Comparison of ENCODE assay signal across 33 cellular contexts in the genomic region with DNA sequence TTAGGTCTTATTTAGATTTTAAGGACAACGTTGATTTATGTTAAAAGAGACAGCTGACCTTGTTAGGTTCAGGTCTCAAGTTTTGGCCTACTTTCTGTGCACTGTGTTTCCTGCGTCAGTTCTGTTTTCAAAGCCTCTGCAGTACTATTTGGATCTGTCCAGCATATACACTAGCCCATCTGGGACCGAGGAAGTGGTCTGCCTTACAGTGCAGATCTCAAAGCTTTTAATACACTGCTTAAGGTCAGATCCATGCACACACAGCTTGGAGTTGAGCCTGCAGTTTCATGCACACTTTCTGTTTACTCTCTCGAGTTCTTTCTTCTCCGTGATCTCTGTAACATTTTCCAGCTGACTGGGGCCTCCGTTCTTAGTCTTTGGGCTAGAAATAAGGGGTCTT. TPM values are rescaled to one million over a fixed set of nuclear protein-coding genes. Genes with fewer than 3 reads are reported as not detected.
DNase-seq lines count a peak whose midpoint lies in the region; ATAC-seq, FAIRE-seq and TF ChIP-seq lines count a peak whose summit lies in the region.
"Had no signal": no experiment of that assay in that cellular context is flagged by ENCODE, and none has a peak within 500 bp of the region (broad histone marks: within the 10 kb centered on the region; RNA-seq: fewer than 3 reads in every experiment).

No MANE protein-coding gene starts in this region.

- H3K9me3 Mint-ChIP-seq in nephron progenitor cell, result no peaks in the 10 kb centered on the region
- H3K9me3 Mint-ChIP-seq: activated naive CD4-positive, alpha-beta T cell treated with anti-CD3 and anti-CD28 coated beads, Interleukin-2, amount 10 ng/mL, durations not matched to agents 7 days and 5 days had no signal

- intact Hi-C loops in transverse colon (cut with DNase I; ENCODE audit: low total_unique reads), result no loop called here
- intact Hi-C loops in mammary epithelial cell (cut with micrococcal nuclease), result no loop called here

- no peak overlapping the region for H3K4me2 ChIP-seq in H1 (ENCODE audit: insufficient read depth in 1 of 2, low read depth in 2 of 2, low read length in 2 of 2)
- no peak overlapping the region for H3K4me2 ChIP-seq in mammary epithelial cell (ENCODE audit: insufficient read depth, low read depth, low read length)
- H3K4me2 ChIP-seq: BLaER1 treated with 17β-estradiol and CSF1 and Interleukin-3, amounts not matched to agents 10 nM and 100 nM had no signal

- H3K4me1 ChIP-seq in H1 (replicated peaks in 1 of 4; ENCODE audit: control insufficient read depth in 3 of 4, insufficient read depth in 4 of 4, low read length in 3 of 4) (no peaks in the 10 kb centered on the region), transverse colon (peaks cover 0 to 31% (median 14%) of the 10 kb centered on the region in 4 donors), mammary epithelial cell (ENCODE audit: insufficient read depth, low read length) (no peaks in the 10 kb centered on the region)
- H3K4me1 ChIP-seq: BLaER1 treated with 17β-estradiol and CSF1 and Interleukin-3, amounts not matched to agents 10 nM and 100 nM had no signal

- TF ChIP-seq CTCF in H1 (IDR thresholded peaks at IDR 0.05; ENCODE audit: control extremely low read depth in 1 of 3, insufficient read depth in 1 of 3, low read depth in 1 of 3, low read length in 3 of 3), result no peak
- TF ChIP-seq CTCF in nephron progenitor cell (IDR thresholded peaks at IDR 0.05), result no peak
- no peak for TF ChIP-seq CTCF in transverse colon (IDR thresholded peaks at IDR 0.05)
- no peak for TF ChIP-seq CTCF in mammary epithelial cell (conservative IDR thresholded peaks at IDR 0.05 in 1 of 2, IDR thresholded peaks at IDR 0.05 in 1 of 2; ENCODE audit: extremely low read depth in 1 of 2, insufficient read depth in 1 of 2, low read depth in 1 of 2, low read length in 2 of 2)

- H3K27ac Mint-ChIP-seq in nephron progenitor cell, result peak overlapping the region; percentile 81
- H3K27ac Mint-ChIP-seq: activated CD8-positive, alpha-beta T cell treated with anti-CD3 and anti-CD28 coated beads, Interleukin-2, amount 10 ng/mL, durations not matched to agents 7 days and 5 days; activated naive CD4-positive, alpha-beta T cell treated with anti-CD3 and anti-CD28 coated beads, Interleukin-2, amount 10 ng/mL, durations not matched to agents 7 days and 5 days; naive thymus-derived CD4-positive, alpha-beta T cell had no signal

- H2BK120ac ChIP-seq in H1 (replicated peaks; ENCODE audit: low read depth, low read length), result no peak overlapping the region

- H4K8ac ChIP-seq in H1 (ENCODE audit: extremely low read depth, insufficient read depth, low read length), result no peak overlapping the region

- no peak for TF ChIP-seq RAD21 in H1 (IDR thresholded peaks at IDR 0.05 in 1 of 2, conservative IDR thresholded peaks at IDR 0.05 in 1 of 2; ENCODE audit: low read depth in 2 of 2, low read length in 2 of 2)

- H3K27me3 Mint-ChIP-seq in nephron progenitor cell (ENCODE audit: low read depth, poor library complexity), result peaks cover 21% of the 10 kb centered on the region

- no peak overlapping the region for H3K23ac ChIP-seq in H1 (ENCODE audit: insufficient read length)

- no peak overlapping the region for H3K56ac ChIP-seq in H1 (replicated peaks; ENCODE audit: insufficient read length, low read depth, low read length)

- H4K20me1 ChIP-seq in H1 (replicated peaks in 1 of 2; ENCODE audit: control insufficient read depth in 1 of 2, insufficient read depth in 2 of 2, low read length in 2 of 2) (no peaks in the 10 kb centered on the region), mammary epithelial cell (ENCODE audit: insufficient read depth, low read length) (no peaks in the 10 kb centered on the region)
- H4K20me1 ChIP-seq: BLaER1 treated with 17β-estradiol and CSF1 and Interleukin-3, amounts not matched to agents 10 nM and 100 nM had no signal

- no peak for DNase-seq in H1 (ENCODE audit: low read depth in 1 of 2, low spot score in 2 of 2)
- no peak for DNase-seq in nephron progenitor cell
- no peak for DNase-seq in transverse colon
- no peak for DNase-seq in mammary epithelial cell
- DNase-seq in kidney glomerular epithelial cell (lab: John Stamatoyannopoulos, UW), result no peak
- DNase-seq: activated CD4-positive, alpha-beta T cell treated with anti-CD3 and anti-CD28 coated beads for 1 hour; activated CD8-positive, alpha-beta T cell treated with anti-CD3 and anti-CD28 coated beads, Interleukin-2, amount 10 ng/mL, durations not matched to agents 7 days and 5 days; activated naive CD4-positive, alpha-beta T cell treated with anti-CD3 and anti-CD28 coated beads, Interleukin-2, amount 10 ng/mL, durations not matched to agents 7 days and 5 days; amniotic stem cell; brain microvascular endothelial cell; cerebellar nuclear complex; DMS53; GM23248; left ventricle myocardium inferior; naive thymus-derived CD4-positive, alpha-beta T cell; NCI-H1092; NCI-H1694; NCI-H446; NCI-H748 treated with DMSO at 0.1 percent for 48 hours; SHP77; stimulated activated naive CD4-positive, alpha-beta T cell had no signal

- no peaks in the 10 kb centered on the region for H3K36me3 Mint-ChIP-seq in nephron progenitor cell (ENCODE audit: low read depth)
- H3K36me3 Mint-ChIP-seq: activated naive CD4-positive, alpha-beta T cell treated with anti-CD3 and anti-CD28 coated beads, Interleukin-2, amount 10 ng/mL, durations not matched to agents 7 days and 5 days had no signal

- H3K4me3 ChIP-seq in H1 (ENCODE audit: extremely low read depth in 1 of 4, insufficient read depth in 2 of 4, low read depth in 3 of 4, low read length in 4 of 4) (no peak overlapping the region), transverse colon (no peak overlapping the region), mammary epithelial cell (replicated peaks in 1 of 3; ENCODE audit: insufficient read depth in 1 of 3, low read depth in 2 of 3, low read length in 3 of 3) (no peak overlapping the region)
- H3K4me3 ChIP-seq: BLaER1 treated with 17β-estradiol and CSF1 and Interleukin-3, amounts not matched to agents 10 nM and 100 nM; GM23248; K562; left ventricle myocardium inferior; skin epidermis had no signal

- BruUV-seq in mammary epithelial cell (replicated peaks; lab: Mats Ljungman, UMichigan), result no TSS peak

- FAIRE-seq in H1 (lab: Jason Lieb, UNC), result no peak
- FAIRE-seq: K562 had no signal

- POLR2A ChIA-PET in H1 (lab: Charles Lee; ENCODE audit: partially characterized antibody), result no interaction called here

- no peak overlapping the region for H3K4me3 Mint-ChIP-seq in nephron progenitor cell
- H3K4me3 Mint-ChIP-seq: activated CD8-positive, alpha-beta T cell treated with anti-CD3 and anti-CD28 coated beads, Interleukin-2, amount 10 ng/mL, durations not matched to agents 7 days and 5 days; activated naive CD4-positive, alpha-beta T cell treated with anti-CD3 and anti-CD28 coated beads, Interleukin-2, amount 10 ng/mL, durations not matched to agents 7 days and 5 days; naive thymus-derived CD4-positive, alpha-beta T cell had no signal

- no peaks in the 10 kb centered on the region for H3K79me2 ChIP-seq in H1 (ENCODE audit: control insufficient read depth in 1 of 2, insufficient read depth in 2 of 2, low read length in 2 of 2)
- H3K79me2 ChIP-seq in mammary epithelial cell (ENCODE audit: insufficient read depth, low read length), result no peaks in the 10 kb centered on the region

- H2AFZ ChIP-seq in H1 (ENCODE audit: low read length) (0 out of 2 replicates have a peak overlapping the region, but pooled peaks have one; percentile 10), mammary epithelial cell (ENCODE audit: low read depth, low read length) (no peak overlapping the region)
- H2AFZ ChIP-seq: GM23248 had no signal

- TF ChIP-seq POLR2A in H1 (IDR thresholded peaks at IDR 0.05; ENCODE audit: control extremely low read depth in 1 of 2, low read depth in 2 of 2, low read length in 2 of 2) (no peak), transverse colon (IDR thresholded peaks at IDR 0.05) (no peak)

- H3K23me2 ChIP-seq in H1 (ENCODE audit: low read depth, low read length), result no peaks in the 10 kb centered on the region

- no peak overlapping the region for H3K9ac ChIP-seq in H1 (replicated peaks in 1 of 4; ENCODE audit: extremely low read depth in 1 of 4, low read depth in 3 of 4, low read length in 3 of 4)
- no peak overlapping the region for H3K9ac ChIP-seq in mammary epithelial cell (ENCODE audit: insufficient read depth, low read length)
- H3K9ac ChIP-seq: BLaER1 treated with 17β-estradiol and CSF1 and Interleukin-3, amounts not matched to agents 10 nM and 100 nM; GM23248 had no signal

- H4K5ac ChIP-seq in H1 (ENCODE audit: insufficient read length, low read depth, low read length), result no peak overlapping the region

- H2BK5ac ChIP-seq in H1 (ENCODE audit: low read depth, low read length), result no peak overlapping the region

- H3K27me3 ChIP-seq in H1 (replicated peaks in 1 of 4; ENCODE audit: control insufficient read depth in 3 of 4, extremely low read depth in 1 of 4, insufficient read depth in 3 of 4, low read length in 3 of 4) (no peaks in the 10 kb centered on the region), transverse colon (no peaks in the 10 kb centered on the region), mammary epithelial cell (ENCODE audit: insufficient read depth, low read length) (no peaks in the 10 kb centered on the region)
- H3K27me3 ChIP-seq: BLaER1 treated with 17β-estradiol and CSF1 and Interleukin-3, amounts not matched to agents 10 nM and 100 nM; brain microvascular endothelial cell had no signal

- peaks cover 12% of the 10 kb centered on the region for H3K4me1 Mint-ChIP-seq in nephron progenitor cell
- H3K4me1 Mint-ChIP-seq: activated naive CD4-positive, alpha-beta T cell treated with anti-CD3 and anti-CD28 coated beads, Interleukin-2, amount 10 ng/mL, durations not matched to agents 7 days and 5 days; naive thymus-derived CD4-positive, alpha-beta T cell had no signal

- no peak overlapping the region for H3K4ac ChIP-seq in H1 (replicated peaks; ENCODE audit: insufficient read length, low read depth, low read length)

- dilution Hi-C loops in mammary epithelial cell (cut with HindIII; ENCODE audit: low sequenced_read_pairs), result no loop called here

- in situ Hi-C loops in transverse colon (cut with MboI; ENCODE audit: low pct_ligation_motif_present in 1 of 4, low pct_unique_long_range_greater_than_20kb in 1 of 4, low sequenced_read_pairs in 3 of 4) (no loop called here), mammary epithelial cell (cut with MboI; ENCODE audit: low sequenced_read_pairs in 2 of 2) (no loop called here)

- no peak for ATAC-seq in GM18502 (IDR thresholded peaks at IDR 0.05; ENCODE audit: poor library complexity, unreplicated experiment)
- ATAC-seq: activated CD8-positive, alpha-beta T cell treated with anti-CD3 and anti-CD28 coated beads, Interleukin-2, amount 10 ng/mL, durations not matched to agents 7 days and 5 days; K562; naive thymus-derived CD4-positive, alpha-beta T cell; Panc1 had no signal

- H2BK20ac ChIP-seq in H1 (ENCODE audit: low read length), result no peak overlapping the region

- H3K27ac ChIP-seq in H1 (ENCODE audit: low read depth, low read length) (no peak overlapping the region), transverse colon (peak overlapping the region in 3 of 4 donors; percentile 1 to 65 (median 58)), mammary epithelial cell (ENCODE audit: insufficient read depth, low read depth, low read length) (no peak overlapping the region)
- H3K27ac ChIP-seq: BLaER1 treated with 17β-estradiol and CSF1 and Interleukin-3, amounts not matched to agents 10 nM and 100 nM; brain microvascular endothelial cell; GM23248; left ventricle myocardium inferior; skin epidermis had no signal

- H3K36me3 ChIP-seq in H1 (ENCODE audit: control insufficient read depth in 2 of 4, insufficient read depth in 4 of 4, low read length in 3 of 4) (no peaks in the 10 kb centered on the region), transverse colon (no peaks in the 10 kb centered on the region), mammary epithelial cell (ENCODE audit: insufficient read depth, low read length) (no peaks in the 10 kb centered on the region)
- H3K36me3 ChIP-seq: BLaER1 treated with 17β-estradiol and CSF1 and Interleukin-3, amounts not matched to agents 10 nM and 100 nM; brain microvascular endothelial cell; left ventricle myocardium inferior had no signal

- no peak overlapping the region for H2BK15ac ChIP-seq in H1 (ENCODE audit: low read length)

- H2BK12ac ChIP-seq in H1 (ENCODE audit: low read depth, low read length), result no peak overlapping the region

- no peak overlapping the region for H2AK5ac ChIP-seq in H1 (ENCODE audit: low read depth, low read length)

- H4K91ac ChIP-seq in H1 (replicated peaks; ENCODE audit: insufficient read length, low read length), result no peak overlapping the region

- H3K14ac ChIP-seq in H1 (ENCODE audit: insufficient read length), result no peak overlapping the region

- H3K79me1 ChIP-seq in H1 (ENCODE audit: low read depth, low read length), result no peaks in the 10 kb centered on the region

- TF ChIP-seq EP300 in H1 (IDR thresholded peaks at IDR 0.05; ENCODE audit: borderline replicate concordance in 1 of 2, low read depth in 2 of 2, low read length in 2 of 2), result no peak
- no peak for TF ChIP-seq EP300 in transverse colon (IDR thresholded peaks at IDR 0.05; ENCODE audit: low read depth)

- no peaks in the 10 kb centered on the region for H3K9me3 ChIP-seq in H1 (ENCODE audit: insufficient read depth in 2 of 2, low read depth in 1 of 2, low read length in 1 of 2)
- H3K9me3 ChIP-seq in transverse colon, result no peaks in the 10 kb centered on the region
- H3K9me3 ChIP-seq in mammary epithelial cell (replicated peaks; ENCODE audit: insufficient read depth, low read length), result no peaks in the 10 kb centered on the region
- H3K9me3 ChIP-seq: BLaER1 treated with 17β-estradiol and CSF1 and Interleukin-3, amounts not matched to agents 10 nM and 100 nM; left ventricle myocardium inferior had no signal

- 81% methylated on average over 6 of the region's 6 CpGs; no CpG with 5 or more reads in 1 of the 2 experiments for WGBS in H1 (ENCODE audit: extremely low coverage in 1 of 2, insufficient coverage in 1 of 2, insufficient read length in 1 of 2, insufficient replicate concordance in 2 of 2, low coverage in 1 of 2, low lambda C conversion rate in 2 of 2, missing lambda C conversion rate in 1 of 2), 2 experiments
- WGBS in transverse colon (ENCODE audit: low coverage in 1 of 2), 2 donors, result 33 to 46% methylated on average over 6 of the region's 6 CpGs
- 55% methylated on average over 6 of the region's 6 CpGs for WGBS in mammary epithelial cell (ENCODE audit: low coverage, missing lambda C conversion rate)

- H3K18ac ChIP-seq in H1 (ENCODE audit: extremely low read depth, low read length), result no peak overlapping the region

- CTCF ChIA-PET in H1 (lab: Charles Lee; ENCODE audit: partially characterized antibody), result no interaction called here
- CTCF ChIA-PET in mammary epithelial cell (lab: Charles Lee; ENCODE audit: low non-redundant PET), result no interaction called here

RNA-seq across cellular contexts. Expression of a gene that starts 24.1 kb away (rescaled TPM):
- polyA plus RNA-seq in PFSK-1 (2012; ENCODE audit: insufficient read length, low read depth), result not detected
- total RNA-seq in H1 (2021; fragmentation: NEBNext Ultra II Directional; extraction: Animal tissue kit (Norgen Biotek cat#: 25700)), result not detected in 2 replicates
- polyA plus RNA-seq in H1 (2011; rRNA removed), result not detected in 2 replicates
- polyA plus RNA-seq in H1 (2011; cell fraction: cytosol; rRNA removed), result not detected
- not detected for polyA plus RNA-seq in H1 (2011; cell fraction: nucleus; rRNA removed)
- not detected in 4 replicates for polyA plus RNA-seq in H1 (2012, experiment 1 of 2)
- not detected for polyA plus RNA-seq in H1 (2012, experiment 2 of 2)
- not detected for polyA plus RNA-seq in H1 (2013, experiment 1 of 2)
- not detected for polyA plus RNA-seq in H1 (2013, experiment 2 of 2)
- polyA minus RNA-seq in H1 (2011; rRNA and poly(A)+ RNA removed), result not detected in 2 replicates
- polyA minus RNA-seq in H1 (2011; cell fraction: cytosol; rRNA and poly(A)+ RNA removed), result not detected
- not detected for polyA minus RNA-seq in H1 (2011; cell fraction: nucleus; rRNA and poly(A)+ RNA removed)
- 10 to 100 TPM in 1 of 4 donors, 1 to 10 TPM in 1, not detected in 2; 4.4 to 41.9 TPM for total RNA-seq in transverse colon
- not detected for total RNA-seq in mammary epithelial cell
- not detected for polyA plus RNA-seq in mammary epithelial cell
- not detected for polyA minus RNA-seq in mammary epithelial cell
- total RNA-seq: activated CD8-positive, alpha-beta T cell treated with anti-CD3 and anti-CD28 coated beads, Interleukin-2, amount 10 ng/mL, durations not matched to agents 7 days and 5 days; G401; GM23248; HT1080; K562; left ventricle myocardium inferior; mesenteric fat pad; naive thymus-derived CD4-positive, alpha-beta T cell; osteoblast; renal cortical epithelial cell; T-helper 2 cell treated with Interferon-gamma antibody and Interleukin-4, amounts not matched to agents 100 ng/mL and 5 ng/mL, for 36 hours had no signal
- polyA plus RNA-seq: GM23248; K562; naive thymus-derived CD4-positive, alpha-beta T cell had no signal

Comparison
In these comparisons a context has a peak if more than half of its experiments do, and no peak if none do; other contexts are left out.
1. H3K27ac ChIP-seq: peak in transverse colon (3 of 4); none in H1 (single experiment) and mammary epithelial cell (single experiment).